ENCODE assay signal across 1 cellular context in genomic region chr1:109567823-109568222, GRCh38.
TF ChIP-seq lines count a peak whose summit lies in the region.

No MANE protein-coding gene starts in this region.

TF ChIP-seq in K562, 482 proteins besides CTCF, POLR2A, EP300 and RAD21:
- TF ChIP-seq XRCC3 (IDR thresholded peaks at IDR 0.05): no peak
- no peak for TF ChIP-seq THRA (IDR thresholded peaks at IDR 0.05)
- 0 out of 2 replicates have a peak, but pooled peaks have one; percentile 40 for TF ChIP-seq ZNF140 (CRISPR knock-in tag; IDR thresholded peaks at IDR 0.05)
